Comparison of ENCODE assay signal across 24 cellular contexts in the genomic region with DNA sequence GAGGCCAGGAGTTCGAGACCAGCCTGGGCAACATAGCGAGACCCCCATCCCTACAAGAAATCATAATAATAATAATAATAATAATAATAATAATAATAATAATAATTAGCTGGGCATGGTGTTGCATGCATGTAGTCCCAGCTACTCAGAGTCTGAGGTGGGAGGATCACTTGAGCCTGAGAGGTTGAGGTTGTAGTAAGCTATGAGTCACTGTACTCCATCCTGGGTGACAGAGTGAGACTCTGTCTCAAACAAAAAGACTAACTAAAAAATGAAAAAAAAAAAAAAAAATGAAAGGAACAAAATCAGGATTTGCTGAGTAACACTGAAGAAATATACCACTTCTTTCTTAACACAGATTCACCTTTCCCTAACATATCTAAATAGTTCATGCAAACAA.
A peak's percentile ranks its signal among the peaks of the same experiment; 100 is the strongest.
DNase-seq lines count a peak whose midpoint lies in the region; ATAC-seq, FAIRE-seq and TF ChIP-seq lines count a peak whose summit lies in the region.
"Had no signal": no experiment of that assay in that cellular context is flagged by ENCODE, and none has a peak within 500 bp of the region (broad histone marks: within the 10 kb centered on the region; RNA-seq: fewer than 3 reads in every experiment).

No MANE protein-coding gene starts in this region.

- no peak for FAIRE-seq in keratinocyte (lab: Jason Lieb, UNC)
- no peak for FAIRE-seq in GM12892 (lab: Jason Lieb, UNC)
- FAIRE-seq: frontal cortex, GM18507, K562, pancreas had no signal

- H3K18ac ChIP-seq in IMR-90 (ENCODE audit: low read depth, low read length) = no peak overlapping the region

- H3K36me3 ChIP-seq in IMR-90 (ENCODE audit: control insufficient read depth, insufficient read depth, low read length) (no peaks in the 10 kb centered on the region), keratinocyte (ENCODE audit: control insufficient read depth in 2 of 2, extremely low read depth in 1 of 2, insufficient read depth in 2 of 2, low read length in 2 of 2) (no peaks in the 10 kb centered on the region)
- H3K36me3 ChIP-seq: pancreas had no signal

- H3K4ac ChIP-seq in IMR-90 (ENCODE audit: low read depth, low read length) = peak overlapping the region; percentile 45; the same call in 1 of the 2 replicates

- no peak overlapping the region for H2BK20ac ChIP-seq in IMR-90 (ENCODE audit: low read depth, low read length)

- no peak overlapping the region for H2BK120ac ChIP-seq in IMR-90 (ENCODE audit: low read depth, low read length)

- H2AFZ ChIP-seq in IMR-90 (replicated peaks; ENCODE audit: low read length, poor library complexity) = no peak overlapping the region
- H2AFZ ChIP-seq in keratinocyte (ENCODE audit: control insufficient read depth, low read length) = peak overlapping the region; percentile 30

- no peak overlapping the region for H3K4me3 ChIP-seq in IMR-90 (ENCODE audit: insufficient read depth, low read depth, low read length)
- H3K4me3 ChIP-seq in keratinocyte (ENCODE audit: control insufficient read depth in 2 of 3, extremely low read depth in 1 of 3, insufficient read depth in 2 of 3, low read depth in 1 of 3, low read length in 3 of 3) = no peak overlapping the region
- H3K4me3 ChIP-seq: K562, pancreas had no signal

- no peaks in the 10 kb centered on the region for H3K79me2 ChIP-seq in keratinocyte (ENCODE audit: control insufficient read depth, insufficient read depth, low read length)

- H3K4me2 ChIP-seq in IMR-90 (ENCODE audit: low read depth, low read length) (no peak overlapping the region), keratinocyte (ENCODE audit: control insufficient read depth, extremely low read depth, insufficient read depth, low read depth, low read length) (peak overlapping the region; percentile 39)

- no peak overlapping the region; the same call in 2 of the 3 replicates for H2BK15ac ChIP-seq in IMR-90 (ENCODE audit: low read depth, low read length)

- H3K4me1 ChIP-seq in IMR-90 (ENCODE audit: control insufficient read depth, insufficient read depth, low read length) = peaks cover 7% of the 10 kb centered on the region
- peaks cover 11% of the 10 kb centered on the region for H3K4me1 ChIP-seq in keratinocyte (ENCODE audit: control insufficient read depth, extremely low read depth, insufficient read depth, low read length)
- H3K4me1 ChIP-seq: pancreas had no signal

- no peaks in the 10 kb centered on the region for H3K9me3 ChIP-seq in IMR-90 (ENCODE audit: control insufficient read depth, insufficient read depth, low read length)
- H3K9me3 ChIP-seq in keratinocyte (ENCODE audit: control insufficient read depth, low read depth, low read length) = no peaks in the 10 kb centered on the region
- H3K9me3 ChIP-seq: pancreas had no signal

- peak overlapping the region; percentile 81 for H2BK5ac ChIP-seq in IMR-90 (ENCODE audit: low read depth, low read length, poor library complexity, severe bottlenecking)

- H3K9ac ChIP-seq in IMR-90 (ENCODE audit: low read depth, low read length) (no peak overlapping the region), keratinocyte (ENCODE audit: control insufficient read depth, extremely low read depth, insufficient read depth, low read length) (no peak overlapping the region)

- H4K5ac ChIP-seq in IMR-90 (ENCODE audit: low read depth, low read length) = no peak overlapping the region

- H2AK9ac ChIP-seq in IMR-90 (replicated peaks; ENCODE audit: low read depth, low read length, poor library complexity) = no peak overlapping the region

- DNase-seq in DMS53 (lab: John Stamatoyannopoulos, UW) (peak; percentile 59), IMR-90 (peak; percentile 36), astrocyte of the hippocampus (ENCODE audit: low read depth, low spot score) (peak; percentile 19), keratinocyte (ENCODE audit: low read depth, low spot score) (no peak), NCI-H146 (lab: John Stamatoyannopoulos, UW) (no peak), GM12892 (ENCODE audit: insufficient read length) (no peak), Right ventricle myocardium superior (no peak)
- DNase-seq: activated CD4-positive, alpha-beta T cell treated with anti-CD3 and anti-CD28 coated beads, Interleukin-2, amount 50 U/mL, for 4 hours; activated CD8-positive, alpha-beta memory T cell treated with anti-CD3 and anti-CD28 coated beads, Interleukin-2, amount 50 U/mL, for 4 hours; effector CD4-positive, alpha-beta T cell; erythroblast; GF-D8; hippocampal formation; immature natural killer cell; NCI-H1694; pancreas; right cardiac atrium; stimulated activated naive CD8-positive, alpha-beta T cell treated with anti-CD3 and anti-CD28 coated beads, Interleukin-15, Interleukin-2, amounts not matched to agents 100 U/mL and 50 U/mL, for 24 hours had no signal

- BruUV-seq in IMR-90 (replicated peaks; lab: Mats Ljungman, UMichigan) = no TSS peak

- TF ChIP-seq CTCF in IMR-90 (conservative IDR thresholded peaks at IDR 0.05; ENCODE audit: low read depth, low read length) (no peak), keratinocyte (optimal IDR thresholded peaks at IDR 0.05 in 1 of 3, IDR thresholded peaks at IDR 0.05 in 1 of 3, conservative IDR thresholded peaks at IDR 0.05 in 1 of 3; ENCODE audit: extremely low read depth in 1 of 3, insufficient read depth in 2 of 3, low read length in 3 of 3) (no peak)

- H3K79me1 ChIP-seq in IMR-90 (ENCODE audit: low read depth in 1 of 2, low read length in 2 of 2) = no peaks in the 10 kb centered on the region

- no peak overlapping the region for H4K91ac ChIP-seq in IMR-90 (ENCODE audit: insufficient read depth, low read depth, low read length)

- H3K56ac ChIP-seq in IMR-90 (ENCODE audit: extremely low read depth, insufficient read depth, low read length) = no peak overlapping the region

- no peak for TF ChIP-seq RAD21 in IMR-90 (IDR thresholded peaks at IDR 0.05; ENCODE audit: low read length)

- peak overlapping the region in 1 of 2 experiments; percentile 69; a peak in 1 of 4 replicates for H4K8ac ChIP-seq in IMR-90 (ENCODE audit: low read depth in 2 of 2, low read length in 2 of 2)

- no peak overlapping the region for H3K23ac ChIP-seq in IMR-90 (ENCODE audit: low read depth, low read length)

- POLR2A ChIA-PET in IMR-90 (lab: Charles Lee; ENCODE audit: unreplicated experiment) = no interaction called here

- in situ Hi-C loops in IMR-90 (cut with MboI; ENCODE audit: low sequenced_read_pairs) = no loop called here

- CTCF ChIA-PET in IMR-90 (lab: Yijun Ruan, JAX) = no interaction called here

- H3K27ac ChIP-seq in IMR-90 (ENCODE audit: insufficient read depth, low read length) = no peak overlapping the region
- H3K27ac ChIP-seq in keratinocyte (ENCODE audit: control insufficient read depth, insufficient read depth, low read length) = peak overlapping the region; percentile 39
- H3K27ac ChIP-seq: pancreas had no signal

- H3K9me1 ChIP-seq in IMR-90 (ENCODE audit: insufficient read depth, low read length) = no peaks in the 10 kb centered on the region; the same call in 1 of the 2 replicates
- no peaks in the 10 kb centered on the region for H3K9me1 ChIP-seq in keratinocyte (ENCODE audit: control insufficient read depth, extremely low read depth, insufficient read depth, low read length)

- dilution Hi-C loops in IMR-90 (cut with HindIII; ENCODE audit: low sequenced_read_pairs, unreplicated experiment) (no loop called here), keratinocyte (cut with MboI; ENCODE audit: extremely low pct_ligation_motif_present, low sequenced_read_pairs) (no loop called here)

- intact Hi-C loops in IMR-90 (cut with micrococcal nuclease) = loop anchor here (5.0 kb wide), 1 partner anchor 819 kb away; no protein-coding TSS in a partner anchor
- intact Hi-C loops in Right ventricle myocardium superior (cut with DNase I) = no loop called here

- no peaks in the 10 kb centered on the region for H4K20me1 ChIP-seq in IMR-90 (ENCODE audit: insufficient read depth, low read length)
- no peaks in the 10 kb centered on the region for H4K20me1 ChIP-seq in keratinocyte (ENCODE audit: control insufficient read depth, extremely low read depth, insufficient read depth, low read length)

- H3K27me3 ChIP-seq in IMR-90 (ENCODE audit: control insufficient read depth, insufficient read depth, low read length) = no peaks in the 10 kb centered on the region
- no peaks in the 10 kb centered on the region for H3K27me3 ChIP-seq in keratinocyte (ENCODE audit: control insufficient read depth, extremely low read depth, insufficient read depth, low read length)
- H3K27me3 ChIP-seq: pancreas had no signal

- no CpG with 5 or more reads among the region's 2 CpGs for WGBS in IMR-90 (ENCODE audit: extremely low coverage in 2 of 2, insufficient read length in 1 of 2), 2 experiments

- peak; percentile 28; the same call in 1 of the 2 replicates for ATAC-seq in IMR-90 (ENCODE audit: low read depth)
- no peak for ATAC-seq in HG03432 (IDR thresholded peaks at IDR 0.05; ENCODE audit: unreplicated experiment)
- no peak for ATAC-seq in Right ventricle myocardium superior (ENCODE audit: poor library complexity)
- ATAC-seq: activated naive CD4-positive, alpha-beta T cell treated with anti-CD3 and anti-CD28 coated beads, Interleukin-2, amount 50 U/mL, for 72 hours; K562; natural killer cell treated with Interleukin-12 subunit alpha and Interleukin-12 subunit beta and Interleukin-15 and Interleukin-18, amount 100 ng/mL, for 72 hours; pancreas; right cardiac atrium; stimulated activated naive CD8-positive, alpha-beta T cell treated with anti-CD3 and anti-CD28 coated beads, Interleukin-15, Interleukin-2, amounts not matched to agents 100 U/mL and 50 U/mL, for 24 hours had no signal

- no peak overlapping the region for H3K14ac ChIP-seq in IMR-90 (replicated peaks; ENCODE audit: low read depth, low read length)

- no peak for TF ChIP-seq POLR2A in IMR-90 (IDR thresholded peaks at IDR 0.05; ENCODE audit: low read depth, low read length)
- no peak for TF ChIP-seq POLR2A in GM12892 (IDR thresholded peaks at IDR 0.05; ENCODE audit: low read depth, low read length)

- no peak overlapping the region for H2AK5ac ChIP-seq in IMR-90 (ENCODE audit: low read depth, low read length)

TF ChIP-seq in IMR-90, 13 proteins besides CTCF, POLR2A, EP300 and RAD21:
- TF ChIP-seq, protein P1, sequence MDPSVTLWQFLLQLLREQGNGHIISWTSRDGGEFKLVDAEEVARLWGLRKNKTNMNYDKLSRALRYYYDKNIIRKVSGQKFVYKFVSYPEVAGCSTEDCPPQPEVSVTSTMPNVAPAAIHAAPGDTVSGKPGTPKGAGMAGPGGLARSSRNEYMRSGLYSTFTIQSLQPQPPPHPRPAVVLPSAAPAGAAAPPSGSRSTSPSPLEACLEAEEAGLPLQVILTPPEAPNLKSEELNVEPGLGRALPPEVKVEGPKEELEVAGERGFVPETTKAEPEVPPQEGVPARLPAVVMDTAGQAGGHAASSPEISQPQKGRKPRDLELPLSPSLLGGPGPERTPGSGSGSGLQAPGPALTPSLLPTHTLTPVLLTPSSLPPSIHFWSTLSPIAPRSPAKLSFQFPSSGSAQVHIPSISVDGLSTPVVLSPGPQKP (IDR thresholded peaks at IDR 0.05; ENCODE audit: borderline replicate concordance, low read depth, low read length) = no peak
- TF ChIP-seq BHLHE40 (IDR thresholded peaks at IDR 0.05; ENCODE audit: low read depth, low read length) = no peak
- no peak for TF ChIP-seq RFX5 (IDR thresholded peaks at IDR 0.05; ENCODE audit: low read depth, low read length)
- TF ChIP-seq FOS (IDR thresholded peaks at IDR 0.05; ENCODE audit: low read depth, low read length) = 0 out of 2 replicates have a peak, but pooled peaks have one; percentile 3
- no peak for TF ChIP-seq NFE2L2 (IDR thresholded peaks at IDR 0.05; ENCODE audit: low read depth, low read length)

Comparison
In these comparisons a context has a peak if more than half of its experiments do, and no peak if none do; other contexts are left out.
1. DNase-seq: peak in DMS53 (single experiment), IMR-90 (single experiment) and astrocyte of the hippocampus (single experiment); none in keratinocyte (single experiment), NCI-H146 (single experiment), GM12892 (single experiment) and Right ventricle myocardium superior (single experiment).